18 cellular contexts compared by ENCODE assay signal in genomic region chr5:137802282-137803210, GRCh38. TPM values are rescaled to one million over a fixed set of nuclear protein-coding genes. Genes with fewer than 3 reads are reported as not detected.
A peak's percentile ranks its signal among the peaks of the same experiment; 100 is the strongest.
DNase-seq lines count a peak whose midpoint lies in the region; ATAC-seq and TF ChIP-seq lines count a peak whose summit lies in the region.
"Had no signal": no experiment of that assay in that cellular context is flagged by ENCODE, and none has a peak within 500 bp of the region (broad histone marks: within the 10 kb centered on the region; RNA-seq: fewer than 3 reads in every experiment).

No MANE protein-coding gene starts in this region.

- no peaks in the 10 kb centered on the region for H3K9me3 Mint-ChIP-seq in Calu3 (ENCODE audit: low read depth, unreplicated experiment)
- H3K9me3 Mint-ChIP-seq: CD8-positive, alpha-beta T cell; H9 had no signal

- no peak for DNase-seq in left ventricle myocardium inferior
- no peak for DNase-seq in left cardiac atrium
- no peak for DNase-seq in left lobe of liver (ENCODE audit: low spot score)
- no peak for DNase-seq in psoas muscle
- no peak for DNase-seq in Calu3
- DNase-seq in NCI-H1417 treated with DMSO at 0.1 percent for 48 hours (lab: John Stamatoyannopoulos, UW): no peak
- DNase-seq in GDM1 (lab: John Stamatoyannopoulos, UW): no peak
- no peak for DNase-seq in NCI-H1930 (lab: John Stamatoyannopoulos, UW)
- DNase-seq: CD8-positive, alpha-beta T cell; DMS79 treated with DMSO at 0.1 percent for 48 hours; H9; IMR-90; Karpas-422; MG63; NCI-H1092; NCI-H2227 treated with DMSO at 0.1 percent for 48 hours had no signal

- 67 to 71% (median 71%) methylated on average over 6 of the region's 6 CpGs for WGBS in psoas muscle, 3 donors

- H3K27me3 ChIP-seq in left ventricle myocardium inferior (ENCODE audit: low read depth) (no peaks in the 10 kb centered on the region), psoas muscle (ENCODE audit: insufficient read depth in 3 of 3, low read length in 2 of 3) (no peaks in the 10 kb centered on the region)
- H3K27me3 ChIP-seq: BLaER1 had no signal

- CTCF ChIA-PET in Calu3 (lab: Charles Lee): no interaction called here

- no peaks in the 10 kb centered on the region for H3K36me3 Mint-ChIP-seq in Calu3 (ENCODE audit: insufficient read depth, unreplicated experiment)
- H3K36me3 Mint-ChIP-seq: CD8-positive, alpha-beta T cell had no signal

- H3K27ac Mint-ChIP-seq in Calu3 (ENCODE audit: unreplicated experiment): no peak overlapping the region
- H3K27ac Mint-ChIP-seq: CD8-positive, alpha-beta T cell; H9 had no signal

- H3K27ac ChIP-seq in left ventricle myocardium inferior (replicated peaks) (peak overlapping the region; percentile 79), psoas muscle (peak overlapping the region; percentile 43)
- H3K27ac ChIP-seq: BLaER1 had no signal

- H3K4me3 Mint-ChIP-seq in Calu3 (ENCODE audit: low read depth, unreplicated experiment): no peak overlapping the region
- H3K4me3 Mint-ChIP-seq: CD8-positive, alpha-beta T cell; H9 had no signal

- H3K36me3 ChIP-seq in left ventricle myocardium inferior: peaks cover 10% of the 10 kb centered on the region
- H3K36me3 ChIP-seq in psoas muscle (ENCODE audit: insufficient read depth in 1 of 2, low read depth in 1 of 2): no peaks in the 10 kb centered on the region
- H3K36me3 ChIP-seq: BLaER1, MG63 had no signal

- no peaks in the 10 kb centered on the region for H3K27me3 Mint-ChIP-seq in Calu3 (ENCODE audit: unreplicated experiment)

- no peaks in the 10 kb centered on the region for H3K4me1 Mint-ChIP-seq in Calu3 (ENCODE audit: low read depth, unreplicated experiment)
- H3K4me1 Mint-ChIP-seq: H9 had no signal

- H3K4me3 ChIP-seq in left ventricle myocardium inferior: peak overlapping the region; percentile 64
- H3K4me3 ChIP-seq in psoas muscle: peak overlapping the region; percentile 24
- H3K4me3 ChIP-seq: BLaER1, MG63 had no signal

- BruUV-seq in Calu3 (replicated peaks; lab: Mats Ljungman, UMichigan): no TSS peak

- no peak for TF ChIP-seq CTCF in left ventricle myocardium inferior (IDR thresholded peaks at IDR 0.05; ENCODE audit: borderline replicate concordance)
- no peak for TF ChIP-seq CTCF in psoas muscle (IDR thresholded peaks at IDR 0.05)
- TF ChIP-seq CTCF in Calu3 (IDR thresholded peaks at IDR 0.05; ENCODE audit: unreplicated experiment): no peak

- H3K4me1 ChIP-seq in left ventricle myocardium inferior: peaks cover 24% of the 10 kb centered on the region
- H3K4me1 ChIP-seq in psoas muscle: peaks cover 6% of the 10 kb centered on the region
- H3K4me1 ChIP-seq: BLaER1 had no signal

- intact Hi-C loops in left ventricle myocardium inferior (cut with micrococcal nuclease): no loop called here
- intact Hi-C loops in left cardiac atrium (cut with DNase I): no loop called here
- intact Hi-C loops in psoas muscle (cut with DNase I): no loop called here
- intact Hi-C loops in Calu3 (cut with micrococcal nuclease; ENCODE audit: unreplicated experiment): no loop called here

- H3K9me3 ChIP-seq in left ventricle myocardium inferior (replicated peaks) (no peaks in the 10 kb centered on the region), psoas muscle (no peaks in the 10 kb centered on the region)
- H3K9me3 ChIP-seq: BLaER1, MG63 had no signal

- ATAC-seq in left cardiac atrium (no peak), left lobe of liver (peak; percentile 95), psoas muscle (peak in 2 of 4 donors; percentile 52 to 70)
- ATAC-seq: CD8-positive, alpha-beta T cell; Panc1 had no signal

RNA-seq across cellular contexts. Expression of gene HNRNPA0, which starts 48.4 kb away (rescaled TPM):
- total RNA-seq in left ventricle myocardium inferior: 13.1 TPM
- total RNA-seq in left cardiac atrium: 10 to 100 TPM; 14.3 to 27.1 TPM
- total RNA-seq in left lobe of liver: 8.6 TPM
- 10 to 100 TPM; 11.5 to 19.2 (median 17.6) TPM for total RNA-seq in psoas muscle
- 10 to 100 TPM; 12.2 to 13.3 (median 13.1) TPM for polyA plus RNA-seq in psoas muscle
- total RNA-seq in Calu3 (2022): 40.5 and 42.3 TPM in 2 replicates
